18 cellular contexts compared by ENCODE assay signal in the genomic region with DNA sequence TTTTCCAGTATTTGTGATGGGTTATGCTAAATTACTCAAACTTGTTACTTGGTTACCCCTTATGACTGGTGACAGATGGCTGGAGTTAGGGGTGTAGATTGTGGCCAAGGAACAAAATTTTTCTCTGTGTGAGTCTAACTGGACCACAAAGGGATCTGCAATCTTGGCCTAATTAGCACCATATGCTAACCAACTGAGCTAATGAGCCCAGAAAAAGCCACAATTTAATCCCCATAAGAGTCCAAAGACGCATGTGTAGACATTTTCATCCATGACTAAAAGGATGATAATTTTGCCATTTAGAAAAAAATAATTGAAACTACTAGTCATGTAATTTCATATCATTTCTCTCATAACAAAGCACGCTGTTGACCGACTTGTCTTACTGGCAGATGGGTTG.
"Had no signal": no experiment of that assay in that cellular context is flagged by ENCODE, and none has a peak within 500 bp of the region (broad histone marks: within the 10 kb centered on the region; RNA-seq: fewer than 3 reads in every experiment).

No MANE protein-coding gene starts in this region.

- H3K4me3 ChIP-seq: thoracic aorta, upper lobe of right lung had no signal

- H3K27me3 Mint-ChIP-seq: activated naive CD8-positive, alpha-beta T cell treated with anti-CD3 and anti-CD28 coated beads, Interleukin-2, amount 10 ng/mL, durations not matched to agents 7 days and 5 days had no signal

- H3K36me3 ChIP-seq: neutrophil, thoracic aorta, upper lobe of right lung had no signal

- H3K4me1 ChIP-seq: upper lobe of right lung had no signal

- H3K27ac ChIP-seq: neutrophil, thoracic aorta, upper lobe of right lung had no signal

- H3K4me3 Mint-ChIP-seq: activated CD8-positive, alpha-beta T cell treated with anti-CD3 and anti-CD28 coated beads, Interleukin-2, amount 10 ng/mL, durations not matched to agents 7 days and 5 days; activated naive CD8-positive, alpha-beta T cell treated with anti-CD3 and anti-CD28 coated beads, Interleukin-2, amount 10 ng/mL, durations not matched to agents 7 days and 5 days; endodermal cell; memory B cell; natural killer cell; stimulated activated effector memory CD8-positive, alpha-beta T cell treated with anti-CD3 and anti-CD28 coated beads, Interleukin-12 subunit alpha, Interleukin-12 subunit beta, amount 100 ng/mL, for 72 hours; WTC11 had no signal

- H3K27me3 ChIP-seq: neutrophil, upper lobe of right lung had no signal

- H3K9me3 ChIP-seq: neutrophil, thoracic aorta, upper lobe of right lung had no signal

- DNase-seq: activated CD4-positive, alpha-beta T cell treated with anti-CD3 and anti-CD28 coated beads for 48 hours; activated CD8-positive, alpha-beta memory T cell treated with anti-CD3 and anti-CD28 coated beads, Interleukin-2, amount 50 U/mL, for 48 hours; activated CD8-positive, alpha-beta T cell treated with anti-CD3 and anti-CD28 coated beads, Interleukin-2, amount 10 ng/mL, durations not matched to agents 7 days and 5 days; activated naive CD4-positive, alpha-beta T cell; activated naive CD8-positive, alpha-beta T cell treated with anti-CD3 and anti-CD28 coated beads, Interleukin-2, amount 10 ng/mL, durations not matched to agents 7 days and 5 days; anterior cingulate cortex; endodermal cell; hippocampal formation; left ventricle myocardium superior; natural killer cell; upper lobe of right lung had no signal

- H3K9me3 Mint-ChIP-seq: activated naive CD8-positive, alpha-beta T cell treated with anti-CD3 and anti-CD28 coated beads, Interleukin-2, amount 10 ng/mL, durations not matched to agents 7 days and 5 days; endodermal cell; memory B cell; stimulated activated effector memory CD8-positive, alpha-beta T cell treated with anti-CD3 and anti-CD28 coated beads, Interleukin-12 subunit alpha, Interleukin-12 subunit beta, amount 100 ng/mL, for 72 hours; WTC11 had no signal

- H3K4me1 Mint-ChIP-seq: activated naive CD8-positive, alpha-beta T cell treated with anti-CD3 and anti-CD28 coated beads, Interleukin-2, amount 10 ng/mL, durations not matched to agents 7 days and 5 days; endodermal cell; memory B cell; natural killer cell; stimulated activated effector memory CD8-positive, alpha-beta T cell treated with anti-CD3 and anti-CD28 coated beads, Interleukin-12 subunit alpha, Interleukin-12 subunit beta, amount 100 ng/mL, for 72 hours; WTC11 had no signal

- H3K36me3 Mint-ChIP-seq: activated naive CD8-positive, alpha-beta T cell treated with anti-CD3 and anti-CD28 coated beads, Interleukin-2, amount 10 ng/mL, durations not matched to agents 7 days and 5 days; memory B cell; natural killer cell; stimulated activated effector memory CD8-positive, alpha-beta T cell treated with anti-CD3 and anti-CD28 coated beads, Interleukin-12 subunit alpha, Interleukin-12 subunit beta, amount 100 ng/mL, for 72 hours; WTC11 had no signal

- FAIRE-seq: bronchial epithelial cell, TTC549 had no signal

- H3K27ac Mint-ChIP-seq: activated CD8-positive, alpha-beta T cell treated with anti-CD3 and anti-CD28 coated beads, Interleukin-2, amount 10 ng/mL, durations not matched to agents 7 days and 5 days; activated naive CD8-positive, alpha-beta T cell treated with anti-CD3 and anti-CD28 coated beads, Interleukin-2, amount 10 ng/mL, durations not matched to agents 7 days and 5 days; endodermal cell; memory B cell; natural killer cell; stimulated activated effector memory CD8-positive, alpha-beta T cell treated with anti-CD3 and anti-CD28 coated beads, Interleukin-12 subunit alpha, Interleukin-12 subunit beta, amount 100 ng/mL, for 72 hours; WTC11 had no signal
